In the genomic region with DNA sequence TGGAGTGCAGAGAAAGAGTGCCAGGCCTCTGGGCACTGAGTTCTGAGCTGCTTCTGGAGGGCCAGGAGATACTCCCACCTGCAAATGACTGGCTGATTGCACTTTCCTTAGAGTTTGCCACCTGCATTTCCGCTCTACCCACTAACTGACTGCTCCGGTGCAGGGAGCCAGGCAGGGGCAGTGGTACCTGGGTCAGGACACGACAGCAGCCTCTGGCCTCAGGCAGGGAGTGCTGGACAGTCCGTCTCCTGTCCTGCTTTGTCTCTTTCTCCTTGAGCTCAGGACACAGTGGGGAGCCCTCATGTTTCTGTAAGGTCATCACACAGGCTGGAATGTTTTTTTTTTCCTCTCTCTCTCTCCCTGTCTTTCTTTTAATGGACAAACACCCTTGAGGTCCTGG, we compare ENCODE assay signal across 14 cellular contexts.
A peak's percentile ranks its signal among the peaks of the same experiment; 100 is the strongest.
DNase-seq lines count a peak whose midpoint lies in the region; ATAC-seq and TF ChIP-seq lines count a peak whose summit lies in the region.
"Had no signal": no experiment of that assay in that cellular context is flagged by ENCODE, and none has a peak within 500 bp of the region (broad histone marks: within the 10 kb centered on the region; RNA-seq: fewer than 3 reads in every experiment).

No MANE protein-coding gene starts in this region.

- H3K4me1 Mint-ChIP-seq in H9 (peaks cover 33 to 35% of the 10 kb centered on the region in 2 experiments), brain (peaks cover 40% of the 10 kb centered on the region)
- H3K4me1 Mint-ChIP-seq: CD8-positive, alpha-beta memory T cell had no signal

- H3K4me3 ChIP-seq in iPS-18c (ENCODE audit: insufficient read depth, low read depth, low read length) = peak overlapping the region; percentile 41

- H3K27me3 Mint-ChIP-seq in H9 (ENCODE audit: low read depth) = peaks cover 26% of the 10 kb centered on the region
- peaks cover 11% of the 10 kb centered on the region for H3K27me3 Mint-ChIP-seq in brain

- H3K4me3 Mint-ChIP-seq in H9 = peak overlapping the region; percentile 61 to 86
- peak overlapping the region; percentile 49 to 85 (median 81) for H3K4me3 Mint-ChIP-seq in brain
- H3K4me3 Mint-ChIP-seq: CD8-positive, alpha-beta memory T cell had no signal

- H3T11ph ChIP-seq in H9 (ENCODE audit: low read length) = no peak overlapping the region

- no peak overlapping the region for H3K23ac ChIP-seq in H9 (ENCODE audit: insufficient read length, low read depth, low read length)

- WGBS in H9 (ENCODE audit: extremely low coverage, insufficient read length, low lambda C conversion rate) = no CpG with 5 or more reads among the region's 4 CpGs

- no peak overlapping the region for H2BK20ac ChIP-seq in H9 (ENCODE audit: low read depth, low read length, poor library complexity, severe bottlenecking)

- H3K56ac ChIP-seq in H9 (ENCODE audit: insufficient read length, low read depth, low read length) = no peak overlapping the region

- no peak for ATAC-seq in GM18517 (IDR thresholded peaks at IDR 0.05; ENCODE audit: unreplicated experiment)
- ATAC-seq in GM18519 (IDR thresholded peaks at IDR 0.05; ENCODE audit: low FRiP score, unreplicated experiment) = no peak
- ATAC-seq: HCT116 had no signal

- H2AK5ac ChIP-seq in H9 (ENCODE audit: insufficient read length, low read length) = no peak overlapping the region

- H2BK12ac ChIP-seq in H9 (ENCODE audit: insufficient read length, low read depth, low read length) = no peak overlapping the region

- no peak overlapping the region for H4K8ac ChIP-seq in H9 (replicated peaks; ENCODE audit: insufficient read length, low read depth, low read length)

- no peak overlapping the region for H3K4ac ChIP-seq in H9 (ENCODE audit: low read depth, low read length)

- no peak overlapping the region for H2AFZ ChIP-seq in H9 (ENCODE audit: low read length)

- H3K27ac Mint-ChIP-seq in H9 (no peak overlapping the region), brain (peak overlapping the region in 3 of 5 experiments; percentile 75 to 91 (median 81))
- H3K27ac Mint-ChIP-seq: CD8-positive, alpha-beta memory T cell had no signal

- H4K5ac ChIP-seq in H9 (ENCODE audit: insufficient read length, low read depth, low read length) = no peak overlapping the region

- peak overlapping the region; percentile 84 for H3K4me2 ChIP-seq in H9 (ENCODE audit: insufficient read depth, insufficient read length, low read length)

- peaks cover 5% of the 10 kb centered on the region for H3K23me2 ChIP-seq in H9 (ENCODE audit: insufficient read length, low read depth, low read length, poor library complexity, severe bottlenecking)

- H3K4me1 ChIP-seq in H9 (ENCODE audit: insufficient read depth, low read length) = peaks cover 2% of the 10 kb centered on the region; the same call in 1 of the 2 replicates
- H3K4me1 ChIP-seq: BE2C had no signal

- DNase-seq in H9 (no peak), foreskin melanocyte (no peak)
- DNase-seq: CD8-positive, alpha-beta memory T cell; MV-4-11; NCI-H1694 treated with DMSO at 0.1 percent for 48 hours; NCI-H2171 treated with DMSO at 0.1 percent for 48 hours; SHP77 had no signal

- TF ChIP-seq CTCF in H9 (conservative IDR thresholded peaks at IDR 0.05) (no peak), brain (conservative IDR thresholded peaks at IDR 0.05) (no peak)

- no peak overlapping the region for H3K14ac ChIP-seq in H9 (ENCODE audit: insufficient read depth, low read length)

- no peak overlapping the region for H3K9ac ChIP-seq in H9 (ENCODE audit: extremely low read depth, insufficient read length, low read length)

- H3K9me3 Mint-ChIP-seq in H9 (no peaks in the 10 kb centered on the region), brain (peaks cover 0 to 9% (median 0%) of the 10 kb centered on the region in 5 experiments)

- no peaks in the 10 kb centered on the region for H3K27me3 ChIP-seq in H9 (ENCODE audit: insufficient read depth, low read length)
- H3K27me3 ChIP-seq: BE2C had no signal

- no peaks in the 10 kb centered on the region for H3K9me3 ChIP-seq in H9 (ENCODE audit: control insufficient read depth, low read depth, low read length)
- no peaks in the 10 kb centered on the region for H3K9me3 ChIP-seq in iPS-18c (ENCODE audit: control insufficient read depth, insufficient read depth, low read length)
- H3K9me3 ChIP-seq: BE2C had no signal

- H2BK120ac ChIP-seq in H9 (ENCODE audit: low read depth, low read length, poor library complexity, severe bottlenecking) = no peak overlapping the region

- no peak overlapping the region for H3K27ac ChIP-seq in H9 (ENCODE audit: insufficient read length, low read depth, low read length)
- peak overlapping the region; percentile 9 for H3K27ac ChIP-seq in temporal lobe (ENCODE audit: low read depth, low read length)

- no peak overlapping the region for H4K91ac ChIP-seq in H9 (ENCODE audit: insufficient read length, low read depth, low read length)

- no peak overlapping the region for H3K18ac ChIP-seq in H9 (ENCODE audit: insufficient read length, low read depth, low read length)

- no peak overlapping the region for H2BK5ac ChIP-seq in H9 (ENCODE audit: insufficient read length, low read length)

- H3K36me3 Mint-ChIP-seq in H9 (ENCODE audit: insufficient read depth in 1 of 3, low read depth in 3 of 3) = no peaks in the 10 kb centered on the region; a peak in 2 of 7 replicates
- H3K36me3 Mint-ChIP-seq in brain = no peaks in the 10 kb centered on the region
- H3K36me3 Mint-ChIP-seq: CD8-positive, alpha-beta memory T cell had no signal

- H2BK15ac ChIP-seq in H9 (ENCODE audit: low read depth, low read length) = no peak overlapping the region

- no peaks in the 10 kb centered on the region for H4K20me1 ChIP-seq in H9 (ENCODE audit: control insufficient read depth, insufficient read depth, insufficient read length)

- no peaks in the 10 kb centered on the region for H3K79me1 ChIP-seq in H9 (ENCODE audit: insufficient read depth, low read depth, low read length, poor library complexity, severe bottlenecking)

- H3K79me2 ChIP-seq in H9 (ENCODE audit: insufficient read depth, low read length) = no peaks in the 10 kb centered on the region

Comparison
In these comparisons a context has a peak if more than half of its experiments do, and no peak if none do; other contexts are left out.
1. H3K27ac Mint-ChIP-seq: peak in brain (3 of 5); none in H9 (0 of 3).